Comparison of ENCODE assay signal across 9 cellular contexts in genomic region chr7:102291056-102291915, GRCh38. TPM values are rescaled to one million over a fixed set of nuclear protein-coding genes. Genes with fewer than 3 reads are reported as not detected.
DNase-seq lines count a peak whose midpoint lies in the region; ATAC-seq and TF ChIP-seq lines count a peak whose summit lies in the region.
"Had no signal": no experiment of that assay in that cellular context is flagged by ENCODE, and none has a peak within 500 bp of the region (broad histone marks: within the 10 kb centered on the region; RNA-seq: fewer than 3 reads in every experiment).

No MANE protein-coding gene starts in this region.

- no peaks in the 10 kb centered on the region for H3K36me3 ChIP-seq in HEK293 (ENCODE audit: control insufficient read depth in 2 of 2, insufficient read depth in 1 of 2, low read length in 2 of 2)

- CTCF ChIA-PET in activated CD8-positive, alpha-beta T cell treated with anti-CD3 and anti-CD28 coated beads for 36 hours (lab: Charles Lee), result interaction anchor here (1.0 kb wide), 1 partner anchor 12 kb away, joined by 3 read pairs; no protein-coding TSS in a partner anchor
- CTCF ChIA-PET in activated CD8-positive, alpha-beta T cell treated with anti-CD3 and anti-CD28 coated beads, Interleukin-2, amount 10 ng/mL, durations not matched to agents 7 days and 5 days (lab: Charles Lee), result no interaction called here
- CTCF ChIA-PET in HEK293 (lab: Yijun Ruan, JAX), result interaction anchor here (0.6 to 0.7 kb wide), 2 partner anchors 19 to 1765 kb away, joined by 3 read pairs; no protein-coding TSS in a partner anchor

- no peak overlapping the region for H3K4me3 Mint-ChIP-seq in activated CD8-positive, alpha-beta T cell treated with anti-CD3 and anti-CD28 coated beads for 36 hours
- H3K4me3 Mint-ChIP-seq in activated CD8-positive, alpha-beta T cell treated with anti-CD3 and anti-CD28 coated beads, Interleukin-2, amount 10 ng/mL, durations not matched to agents 7 days and 5 days, result no peak overlapping the region
- peak overlapping the region; percentile 71 for H3K4me3 Mint-ChIP-seq in T-helper 17 cell

- POLR2A ChIA-PET in activated CD8-positive, alpha-beta T cell treated with anti-CD3 and anti-CD28 coated beads for 36 hours (lab: Charles Lee), result no interaction called here
- POLR2A ChIA-PET in activated CD8-positive, alpha-beta T cell treated with anti-CD3 and anti-CD28 coated beads, Interleukin-2, amount 10 ng/mL, durations not matched to agents 7 days and 5 days (lab: Charles Lee), result no interaction called here
- POLR2A ChIA-PET in HEK293 (lab: Yijun Ruan, JAX), result interaction anchor here (2.2 kb wide), 1 partner anchor 72 kb away, joined by 5 read pairs; no protein-coding TSS in a partner anchor

- peak; percentile 72 for DNase-seq in activated CD8-positive, alpha-beta T cell treated with anti-CD3 and anti-CD28 coated beads for 36 hours
- DNase-seq in activated CD8-positive, alpha-beta T cell treated with anti-CD3 and anti-CD28 coated beads, Interleukin-2, amount 10 ng/mL, durations not matched to agents 7 days and 5 days, result no peak
- DNase-seq in T-helper 17 cell, result no peak
- DNase-seq in stimulated activated CD8-positive, alpha-beta memory T cell treated with anti-CD3 and anti-CD28 coated beads, Interleukin-4, amount 100 ng/mL, for 48 hours, result peak; percentile 48
- DNase-seq in GM03348 (ENCODE audit: low spot score), result no peak
- DNase-seq in DMS79 treated with DMSO at 0.1 percent for 48 hours (lab: John Stamatoyannopoulos, UW), result no peak

- H3K9me3 ChIP-seq in HEK293 (ENCODE audit: control insufficient read depth, insufficient read depth, low read depth, low read length), result no peaks in the 10 kb centered on the region
- no peaks in the 10 kb centered on the region for H3K9me3 ChIP-seq in T-helper 17 cell (ENCODE audit: control insufficient read depth, low read length, poor library complexity, severe bottlenecking)

- H3K4me1 ChIP-seq in HEK293 (ENCODE audit: control insufficient read depth, insufficient read depth, low read length), result no peaks in the 10 kb centered on the region

- no peak overlapping the region for H3K27ac Mint-ChIP-seq in activated CD8-positive, alpha-beta T cell treated with anti-CD3 and anti-CD28 coated beads for 36 hours
- no peak overlapping the region for H3K27ac Mint-ChIP-seq in activated CD8-positive, alpha-beta T cell treated with anti-CD3 and anti-CD28 coated beads, Interleukin-2, amount 10 ng/mL, durations not matched to agents 7 days and 5 days
- H3K27ac Mint-ChIP-seq in T-helper 17 cell, result no peak overlapping the region

- intact Hi-C loops in activated CD8-positive, alpha-beta T cell treated with anti-CD3 and anti-CD28 coated beads for 36 hours (cut with micrococcal nuclease), result no loop called here

- ATAC-seq in activated CD8-positive, alpha-beta T cell treated with anti-CD3 and anti-CD28 coated beads for 36 hours, result peak; percentile 52
- ATAC-seq in activated CD8-positive, alpha-beta T cell treated with anti-CD3 and anti-CD28 coated beads, Interleukin-2, amount 10 ng/mL, durations not matched to agents 7 days and 5 days, result no peak
- peak; percentile 79 for ATAC-seq in T-helper 17 cell
- ATAC-seq in HG02623 (IDR thresholded peaks at IDR 0.05; ENCODE audit: unreplicated experiment), result no peak

- peaks cover 26% of the 10 kb centered on the region for H3K4me1 Mint-ChIP-seq in activated CD8-positive, alpha-beta T cell treated with anti-CD3 and anti-CD28 coated beads for 36 hours (ENCODE audit: low read depth)
- H3K4me1 Mint-ChIP-seq in activated CD8-positive, alpha-beta T cell treated with anti-CD3 and anti-CD28 coated beads, Interleukin-2, amount 10 ng/mL, durations not matched to agents 7 days and 5 days (ENCODE audit: low read depth), result peaks cover 17% of the 10 kb centered on the region
- H3K4me1 Mint-ChIP-seq in T-helper 17 cell, result peaks cover 19% of the 10 kb centered on the region

- H3K4me3 ChIP-seq in HEK293 (ENCODE audit: low read depth, low read length), result no peak overlapping the region

- no peaks in the 10 kb centered on the region for H3K36me3 Mint-ChIP-seq in activated CD8-positive, alpha-beta T cell treated with anti-CD3 and anti-CD28 coated beads for 36 hours (ENCODE audit: low read depth)
- no peaks in the 10 kb centered on the region for H3K36me3 Mint-ChIP-seq in activated CD8-positive, alpha-beta T cell treated with anti-CD3 and anti-CD28 coated beads, Interleukin-2, amount 10 ng/mL, durations not matched to agents 7 days and 5 days (ENCODE audit: low read depth)
- no peaks in the 10 kb centered on the region for H3K36me3 Mint-ChIP-seq in T-helper 17 cell (ENCODE audit: low read depth)

- H3K27ac ChIP-seq in HEK293 (ENCODE audit: extremely low read depth, low read depth, low read length), result no peak overlapping the region
- H3K27ac ChIP-seq: HL-60 had no signal

- H3K9me3 Mint-ChIP-seq in activated CD8-positive, alpha-beta T cell treated with anti-CD3 and anti-CD28 coated beads for 36 hours, result no peaks in the 10 kb centered on the region
- no peaks in the 10 kb centered on the region for H3K9me3 Mint-ChIP-seq in activated CD8-positive, alpha-beta T cell treated with anti-CD3 and anti-CD28 coated beads, Interleukin-2, amount 10 ng/mL, durations not matched to agents 7 days and 5 days (ENCODE audit: insufficient read depth)

- H3K27me3 Mint-ChIP-seq in activated CD8-positive, alpha-beta T cell treated with anti-CD3 and anti-CD28 coated beads for 36 hours, result peaks cover 4% of the 10 kb centered on the region
- H3K27me3 Mint-ChIP-seq in activated CD8-positive, alpha-beta T cell treated with anti-CD3 and anti-CD28 coated beads, Interleukin-2, amount 10 ng/mL, durations not matched to agents 7 days and 5 days (ENCODE audit: low read depth), result peaks cover 10% of the 10 kb centered on the region
- peaks cover 4% of the 10 kb centered on the region for H3K27me3 Mint-ChIP-seq in T-helper 17 cell

- no peak for TF ChIP-seq CTCF in activated CD8-positive, alpha-beta T cell treated with anti-CD3 and anti-CD28 coated beads for 36 hours (IDR thresholded peaks at IDR 0.05)
- TF ChIP-seq CTCF in HEK293 (tag by site-specific recombination; IDR thresholded peaks at IDR 0.05), result no peak

TF ChIP-seq in HEK293, 187 proteins besides CTCF, POLR2A, EP300 and RAD21:
- peak; percentile 69 for TF ChIP-seq ZNF341 (tag by site-specific recombination; IDR thresholded peaks at IDR 0.05; ENCODE audit: low read depth)
- TF ChIP-seq EGR2 (tag by site-specific recombination; IDR thresholded peaks at IDR 0.05; ENCODE audit: low read depth), result peak; percentile 59; the same call in 1 of the 2 replicates
- TF ChIP-seq ZNF768 (tag by site-specific recombination; IDR thresholded peaks at IDR 0.05), result no peak
- TF ChIP-seq ZNF223 (tag by site-specific recombination; IDR thresholded peaks at IDR 0.05), result no peak
- TF ChIP-seq ZNF324 (tag by site-specific recombination; IDR thresholded peaks at IDR 0.05), result no peak
- no peak for TF ChIP-seq ZNF335 (tag by site-specific recombination; conservative IDR thresholded peaks at IDR 0.05)
- no peak for TF ChIP-seq ZNF514 (tag by site-specific recombination; IDR thresholded peaks at IDR 0.05)
- TF ChIP-seq ZNF175 (tag by site-specific recombination; IDR thresholded peaks at IDR 0.05), result no peak
- TF ChIP-seq ZFHX2 (tag by site-specific recombination; conservative IDR thresholded peaks at IDR 0.05), result peak; percentile 62
- TF ChIP-seq ZIC2 (tag by site-specific recombination; IDR thresholded peaks at IDR 0.05), result 0 out of 2 replicates have a peak, but pooled peaks have one; percentile 26
- no peak for TF ChIP-seq SP7 (tag by site-specific recombination; IDR thresholded peaks at IDR 0.05)
- TF ChIP-seq ZNF16 (tag by site-specific recombination; IDR thresholded peaks at IDR 0.05; ENCODE audit: low read depth), result no peak
- TF ChIP-seq ZNF571 (tag by site-specific recombination; IDR thresholded peaks at IDR 0.05), result no peak
- no peak for TF ChIP-seq GLIS1 (tag by site-specific recombination; IDR thresholded peaks at IDR 0.05)
- no peak for TF ChIP-seq ZNF138 (tag by site-specific recombination; IDR thresholded peaks at IDR 0.05; ENCODE audit: borderline replicate concordance)
- TF ChIP-seq MEIS1 (CRISPR knock-in tag; IDR thresholded peaks at IDR 0.05; ENCODE audit: borderline replicate concordance), result no peak
- no peak for TF ChIP-seq WT1 (tag by site-specific recombination; IDR thresholded peaks at IDR 0.05)

RNA-seq across cellular contexts. Expression of gene SH2B2, which starts 4.6 kb away (rescaled TPM):
- total RNA-seq in activated CD8-positive, alpha-beta T cell treated with anti-CD3 and anti-CD28 coated beads for 36 hours, result 1 to 10 TPM; 5.0 to 7.1 TPM
- total RNA-seq in activated CD8-positive, alpha-beta T cell treated with anti-CD3 and anti-CD28 coated beads, Interleukin-2, amount 10 ng/mL, durations not matched to agents 7 days and 5 days, result under 1 TPM; 0.16 to 0.52 TPM
- 1 to 10 TPM; 2.0 to 2.1 TPM for total RNA-seq in T-helper 17 cell

Comparison
In these comparisons a context has a peak if more than half of its experiments do, and no peak if none do; other contexts are left out.
1. ATAC-seq: peak in activated CD8-positive, alpha-beta T cell treated with anti-CD3 and anti-CD28 coated beads for 36 hours (single experiment) and T-helper 17 cell (single experiment); none in activated CD8-positive, alpha-beta T cell treated with anti-CD3 and anti-CD28 coated beads, Interleukin-2, amount 10 ng/mL, durations not matched to agents 7 days and 5 days (single experiment) and HG02623 (single experiment).
2. DNase-seq: peak in activated CD8-positive, alpha-beta T cell treated with anti-CD3 and anti-CD28 coated beads for 36 hours (single experiment) and stimulated activated CD8-positive, alpha-beta memory T cell treated with anti-CD3 and anti-CD28 coated beads, Interleukin-4, amount 100 ng/mL, for 48 hours (single experiment); none in activated CD8-positive, alpha-beta T cell treated with anti-CD3 and anti-CD28 coated beads, Interleukin-2, amount 10 ng/mL, durations not matched to agents 7 days and 5 days (single experiment), T-helper 17 cell (0 of 3), GM03348 (single experiment) and DMS79 treated with DMSO at 0.1 percent for 48 hours (single experiment).